In genomic region chrX:79036152-79036551, GRCh38 we compare ENCODE assay signal across 1 cellular context.
TF ChIP-seq lines count a peak whose summit lies in the region.

No MANE protein-coding gene starts in this region.

TF ChIP-seq in H1, 55 proteins besides CTCF, POLR2A, EP300 and RAD21:
- no peak for TF ChIP-seq TAF7 (optimal IDR thresholded peaks at IDR 0.05; ENCODE audit: borderline replicate concordance, low read depth, low read length)
- TF ChIP-seq TBP (IDR thresholded peaks at IDR 0.05; ENCODE audit: low read depth, low read length), result no peak
- no peak for TF ChIP-seq CEBPB (IDR thresholded peaks at IDR 0.05; ENCODE audit: low read depth, low read length)
- 0 out of 2 replicates have a peak, but pooled peaks have one; percentile 26 for TF ChIP-seq MAFK (IDR thresholded peaks at IDR 0.05; ENCODE audit: low read depth, low read length)
- no peak for TF ChIP-seq MAX (IDR thresholded peaks at IDR 0.05)
- no peak for TF ChIP-seq SIN3A (conservative IDR thresholded peaks at IDR 0.05 in 1 of 2, IDR thresholded peaks at IDR 0.05 in 1 of 2; ENCODE audit: low read depth in 1 of 2, low read length in 2 of 2)
